Comparison of ENCODE assay signal across 9 cellular contexts in genomic region chr7:155962191-155962967, GRCh38.
DNase-seq lines count a peak whose midpoint lies in the region; ATAC-seq, FAIRE-seq and TF ChIP-seq lines count a peak whose summit lies in the region.
"Had no signal": no experiment of that assay in that cellular context is flagged by ENCODE, and none has a peak within 500 bp of the region (broad histone marks: within the 10 kb centered on the region; RNA-seq: fewer than 3 reads in every experiment).

No MANE protein-coding gene starts in this region.

- POLR2A ChIA-PET in A549 (lab: Yijun Ruan, JAX): interaction anchor here (0.6 to 1.1 kb wide), 2 partner anchors 11 to 658 kb away, joined by 4 to 5 read pairs; no protein-coding TSS in a partner anchor

- no peak for FAIRE-seq in A549 (lab: Jason Lieb, UNC)

- TF ChIP-seq POLR2A in A549 (IDR thresholded peaks at IDR 0.05; ENCODE audit: low read length): no peak

- intact Hi-C loops in psoas muscle (cut with DNase I): no loop called here

- CTCF ChIA-PET in A549 (lab: Yijun Ruan, JAX): interaction anchor here (1.4 to 2.5 kb wide), 3 partner anchors 9 to 11 kb away, joined by 4 to 8 read pairs (median 5); no protein-coding TSS in a partner anchor

- no peak overlapping the region for H3K4me2 ChIP-seq in A549

- peaks cover 0 to 8% (median 2%) of the 10 kb centered on the region in 3 donors for H3K27me3 ChIP-seq in psoas muscle (ENCODE audit: insufficient read depth in 3 of 3, low read length in 2 of 3)

- no peak overlapping the region for H3K4me3 Mint-ChIP-seq in activated T-cell treated with anti-CD3 and anti-CD28 coated beads, Interleukin-2, amount 50 U/mL, for 4 hours

- H3K9me3 ChIP-seq in A549 (no peaks in the 10 kb centered on the region), psoas muscle (no peaks in the 10 kb centered on the region)

- WGBS in A549 (ENCODE audit: missing lambda C conversion rate): 66% methylated on average over 13 of the region's 13 CpGs
- WGBS in psoas muscle, 3 donors: 65 to 70% (median 69%) methylated on average over 13 of the region's 13 CpGs

- DNase-seq in A549 (ENCODE audit: low read depth in 1 of 2, low spot score in 1 of 2) (peak; percentile 52), HS-5 (ENCODE audit: low read depth) (peak; percentile 33), left lobe of liver (ENCODE audit: low spot score) (no peak), iPS-NIHi7 (ENCODE audit: extremely low spot score) (no peak), psoas muscle (no peak), coronary artery (ENCODE audit: low spot score) (no peak)
- no peak for DNase-seq in activated T-cell treated with anti-CD3 and anti-CD28 coated beads, Interleukin-2, amount 50 U/mL, for 4 hours
- DNase-seq: effector CD4-positive, alpha-beta T cell had no signal

- no peaks in the 10 kb centered on the region for H3K9me3 Mint-ChIP-seq in activated T-cell treated with anti-CD3 and anti-CD28 coated beads, Interleukin-2, amount 50 U/mL, for 4 hours

- H3K4me3 ChIP-seq in A549 (no peak overlapping the region), psoas muscle (no peak overlapping the region), coronary artery (no peak overlapping the region)

- peaks cover 8% of the 10 kb centered on the region for H3K4me1 Mint-ChIP-seq in activated T-cell treated with anti-CD3 and anti-CD28 coated beads, Interleukin-2, amount 50 U/mL, for 4 hours (ENCODE audit: low read depth)

- H3K27ac ChIP-seq in A549 (peak overlapping the region; percentile 2 to 52; a peak in 2 of 6 replicates), psoas muscle (no peak overlapping the region), coronary artery (no peak overlapping the region)

- no peaks in the 10 kb centered on the region for H3K36me3 Mint-ChIP-seq in activated T-cell treated with anti-CD3 and anti-CD28 coated beads, Interleukin-2, amount 50 U/mL, for 4 hours (ENCODE audit: insufficient read depth)

- H3K27me3 Mint-ChIP-seq in activated T-cell treated with anti-CD3 and anti-CD28 coated beads, Interleukin-2, amount 50 U/mL, for 4 hours (ENCODE audit: low read depth): peaks cover 10% of the 10 kb centered on the region

- H3K36me3 ChIP-seq in psoas muscle (ENCODE audit: insufficient read depth in 1 of 2, low read depth in 1 of 2): no peaks in the 10 kb centered on the region

- peaks cover 9% of the 10 kb centered on the region for H3K4me1 ChIP-seq in A549
- H3K4me1 ChIP-seq in psoas muscle: no peaks in the 10 kb centered on the region

- peak; percentile 38 to 68; a peak in 4 of 6 replicates for ATAC-seq in A549
- peak; percentile 88 for ATAC-seq in activated T-cell treated with anti-CD3 and anti-CD28 coated beads, Interleukin-2, amount 50 U/mL, for 4 hours
- peak; percentile 2 for ATAC-seq in left lobe of liver
- no peak for ATAC-seq in GM18519 (IDR thresholded peaks at IDR 0.05; ENCODE audit: low FRiP score, unreplicated experiment)
- ATAC-seq in psoas muscle: no peak

- TF ChIP-seq CTCF in A549 (IDR thresholded peaks at IDR 0.05): no peak
- no peak for TF ChIP-seq CTCF in psoas muscle (IDR thresholded peaks at IDR 0.05)
- TF ChIP-seq CTCF in coronary artery (IDR thresholded peaks at IDR 0.05): no peak

- no peak for TF ChIP-seq RAD21 in A549 (conservative IDR thresholded peaks at IDR 0.05 in 1 of 2, IDR thresholded peaks at IDR 0.05 in 1 of 2)

- no peak for TF ChIP-seq EP300 in A549 (IDR thresholded peaks at IDR 0.05)

TF ChIP-seq in A549, 52 proteins besides CTCF, POLR2A, EP300 and RAD21:
- TF ChIP-seq FOSL2 (IDR thresholded peaks at IDR 0.05): no peak
- TF ChIP-seq FOSL2 (CRISPR knock-in tag; IDR thresholded peaks at IDR 0.05): peak; percentile 39; the same call in 1 of the 2 replicates
- TF ChIP-seq HOXA7 (CRISPR knock-in tag; IDR thresholded peaks at IDR 0.05): no peak

Comparison
In these comparisons a context has a peak if more than half of its experiments do, and no peak if none do; other contexts are left out.
1. ATAC-seq: peak in A549 (2 of 2), activated T-cell treated with anti-CD3 and anti-CD28 coated beads, Interleukin-2, amount 50 U/mL, for 4 hours (2 of 2) and left lobe of liver (single experiment); none in GM18519 (single experiment) and psoas muscle (0 of 4).
2. DNase-seq: peak in A549 (2 of 2) and HS-5 (single experiment); none in activated T-cell treated with anti-CD3 and anti-CD28 coated beads, Interleukin-2, amount 50 U/mL, for 4 hours (single experiment), left lobe of liver (single experiment), iPS-NIHi7 (single experiment), psoas muscle (0 of 2) and coronary artery (single experiment).
3. H3K27ac ChIP-seq: peak in A549 (2 of 2); none in psoas muscle (single experiment) and coronary artery (0 of 2).